In the genomic region with DNA sequence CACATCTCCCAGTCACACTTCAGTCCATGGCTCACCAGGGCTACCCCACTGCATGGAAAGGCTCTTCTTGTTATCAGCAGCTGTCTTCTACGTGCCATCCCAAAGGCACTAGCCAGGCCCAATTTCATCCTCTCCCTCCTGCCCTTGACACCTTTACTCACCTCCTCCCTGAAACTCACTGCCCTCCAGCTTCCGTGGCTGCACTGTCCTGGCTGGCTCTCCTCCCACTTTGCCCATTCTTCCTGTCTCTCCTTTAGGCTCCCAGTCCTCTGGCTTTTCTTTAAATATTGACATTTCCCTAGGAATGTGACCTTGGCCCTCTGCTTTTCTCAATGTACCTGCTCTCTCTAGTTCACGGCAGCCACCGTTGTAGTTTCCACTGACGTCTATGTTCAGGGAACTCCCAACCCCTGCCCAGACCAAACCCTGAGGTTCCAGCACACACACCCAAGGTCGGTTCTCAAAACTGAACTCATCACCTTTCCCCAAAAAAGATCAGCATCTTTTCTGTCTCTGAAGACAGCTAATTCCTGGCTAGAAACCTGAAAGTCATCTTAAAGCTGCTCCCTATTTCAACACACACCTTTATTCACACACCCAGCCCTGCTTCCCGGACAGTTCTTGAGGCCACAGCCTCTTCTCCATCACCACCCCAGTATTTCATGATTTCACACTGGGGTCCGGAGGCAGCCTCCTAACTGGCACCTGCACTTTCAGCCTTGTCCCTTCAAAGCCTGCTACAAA, we compare ENCODE assay signal across 19 cellular contexts. TPM values are rescaled to one million over a fixed set of nuclear protein-coding genes. Genes with fewer than 3 reads are reported as not detected.
DNase-seq lines count a peak whose midpoint lies in the region; ATAC-seq, FAIRE-seq and TF ChIP-seq lines count a peak whose summit lies in the region.
"Had no signal": no experiment of that assay in that cellular context is flagged by ENCODE, and none has a peak within 500 bp of the region (broad histone marks: within the 10 kb centered on the region; RNA-seq: fewer than 3 reads in every experiment).

No MANE protein-coding gene starts in this region.

- ATAC-seq in A549: peak; percentile 50 to 79
- ATAC-seq in CD4-positive, CD25-positive, alpha-beta regulatory T cell (ENCODE audit: low read depth in 2 of 2): no peak
- no peak for ATAC-seq in HG03025 (IDR thresholded peaks at IDR 0.05; ENCODE audit: low FRiP score, unreplicated experiment)
- ATAC-seq: sciatic nerve had no signal

- H3K9me3 ChIP-seq in A549: no peaks in the 10 kb centered on the region
- no peaks in the 10 kb centered on the region for H3K9me3 ChIP-seq in CD4-positive, CD25-positive, alpha-beta regulatory T cell (ENCODE audit: control insufficient read depth in 2 of 2, low read length in 2 of 2)
- no peaks in the 10 kb centered on the region for H3K9me3 ChIP-seq in colonic mucosa
- H3K9me3 ChIP-seq in ovary: no peaks in the 10 kb centered on the region

- peaks cover 0 to 24% (median 16%) of the 10 kb centered on the region in 4 donors for H3K4me1 Mint-ChIP-seq in CD4-positive, CD25-positive, alpha-beta regulatory T cell
- H3K4me1 Mint-ChIP-seq in nephron progenitor cell: peaks cover 20% of the 10 kb centered on the region

- no peak for TF ChIP-seq RAD21 in A549 (conservative IDR thresholded peaks at IDR 0.05 in 1 of 2, IDR thresholded peaks at IDR 0.05 in 1 of 2)

- TF ChIP-seq CTCF in A549 (IDR thresholded peaks at IDR 0.05) (no peak), colonic mucosa (IDR thresholded peaks at IDR 0.05) (no peak), nephron progenitor cell (IDR thresholded peaks at IDR 0.05) (no peak), ovary (IDR thresholded peaks at IDR 0.05) (no peak)

- peak in 1 of 2 experiments; percentile 35 for DNase-seq in A549 (ENCODE audit: low read depth in 1 of 2, low spot score in 1 of 2)
- DNase-seq in CD4-positive, CD25-positive, alpha-beta regulatory T cell: no peak
- DNase-seq in colonic mucosa: peak; percentile 50
- DNase-seq in nephron progenitor cell: no peak
- no peak for DNase-seq in ovary
- DNase-seq in HPDE6-E6E7 (ENCODE audit: extremely low spot score): no peak
- DNase-seq: GM23248; head of caudate nucleus; KBM-7; NCI-H2081 treated with DMSO at 0.1 percent for 48 hours; NCI-H524; Right ventricle myocardium superior; stimulated activated CD4-positive, alpha-beta T cell treated with anti-CD3 and anti-CD28 coated beads, Interleukin-1b, Interleukin-23, amount 100 ng/mL, for 48 hours; substantia nigra; T-helper 1 cell had no signal

- peaks cover 30% of the 10 kb centered on the region for H3K36me3 Mint-ChIP-seq in CD4-positive, CD25-positive, alpha-beta regulatory T cell
- H3K36me3 Mint-ChIP-seq in nephron progenitor cell (ENCODE audit: low read depth): peaks cover 21% of the 10 kb centered on the region

- CTCF ChIA-PET in A549 (lab: Yijun Ruan, JAX): interaction anchor here (1.3 to 2.4 kb wide), 2 partner anchors 70 to 376 kb away, joined by 4 to 8 read pairs; no protein-coding TSS in a partner anchor

- peaks cover 24% of the 10 kb centered on the region for H3K36me3 ChIP-seq in CD4-positive, CD25-positive, alpha-beta regulatory T cell (ENCODE audit: control insufficient read depth, insufficient read depth, low read length)
- no peaks in the 10 kb centered on the region for H3K36me3 ChIP-seq in colonic mucosa
- H3K36me3 ChIP-seq in ovary: no peaks in the 10 kb centered on the region

- 25% methylated on average over 8 of the region's 8 CpGs for WGBS in A549 (ENCODE audit: missing lambda C conversion rate)
- WGBS in ovary, 3 donors: 67 to 77% (median 74%) methylated on average over 8 of the region's 8 CpGs

- no peak for FAIRE-seq in A549 (lab: Jason Lieb, UNC)
- FAIRE-seq: bronchial epithelial cell, islet of Langerhans had no signal

- peak overlapping the region; percentile 60 to 87 (median 83) for H3K27ac Mint-ChIP-seq in CD4-positive, CD25-positive, alpha-beta regulatory T cell
- peak overlapping the region; percentile 42 for H3K27ac Mint-ChIP-seq in nephron progenitor cell

- H3K27me3 Mint-ChIP-seq in CD4-positive, CD25-positive, alpha-beta regulatory T cell: no peaks in the 10 kb centered on the region
- H3K27me3 Mint-ChIP-seq in nephron progenitor cell (ENCODE audit: low read depth, poor library complexity): no peaks in the 10 kb centered on the region

- TF ChIP-seq POLR2A in A549 (IDR thresholded peaks at IDR 0.05; ENCODE audit: low read length): no peak
- TF ChIP-seq POLR2A in ovary (IDR thresholded peaks at IDR 0.05): no peak

- no peaks in the 10 kb centered on the region for H3K9me3 Mint-ChIP-seq in CD4-positive, CD25-positive, alpha-beta regulatory T cell
- H3K9me3 Mint-ChIP-seq in nephron progenitor cell: no peaks in the 10 kb centered on the region

- H3K4me3 ChIP-seq in A549: no peak overlapping the region
- H3K4me3 ChIP-seq in CD4-positive, CD25-positive, alpha-beta regulatory T cell (ENCODE audit: low read depth, low read length): no peak overlapping the region
- H3K4me3 ChIP-seq in colonic mucosa: no peak overlapping the region
- no peak overlapping the region for H3K4me3 ChIP-seq in ovary
- H3K4me3 ChIP-seq: GM23248 had no signal

- H3K27ac ChIP-seq in A549: peak overlapping the region; percentile 7 to 26; a peak in 4 of 6 replicates
- no peak overlapping the region for H3K27ac ChIP-seq in CD4-positive, CD25-positive, alpha-beta regulatory T cell (ENCODE audit: insufficient read depth, low read length, poor library complexity, severe bottlenecking)
- no peak overlapping the region for H3K27ac ChIP-seq in colonic mucosa
- no peak overlapping the region for H3K27ac ChIP-seq in ovary
- H3K27ac ChIP-seq: GM23248 had no signal

- peaks cover 27% of the 10 kb centered on the region for H3K4me1 ChIP-seq in A549
- no peaks in the 10 kb centered on the region for H3K4me1 ChIP-seq in CD4-positive, CD25-positive, alpha-beta regulatory T cell (ENCODE audit: control insufficient read depth, insufficient read depth, low read length, poor library complexity, severe bottlenecking)
- no peaks in the 10 kb centered on the region for H3K4me1 ChIP-seq in colonic mucosa
- H3K4me1 ChIP-seq in ovary (ENCODE audit: insufficient read depth): peaks cover 5% of the 10 kb centered on the region

- no peak for TF ChIP-seq EP300 in A549 (IDR thresholded peaks at IDR 0.05)
- TF ChIP-seq EP300 in ovary (IDR thresholded peaks at IDR 0.05): no peak

- no peak overlapping the region for H3K4me3 Mint-ChIP-seq in CD4-positive, CD25-positive, alpha-beta regulatory T cell
- no peak overlapping the region for H3K4me3 Mint-ChIP-seq in nephron progenitor cell

- H3K4me2 ChIP-seq in A549: peak overlapping the region; percentile 68

- H3K9ac ChIP-seq in colonic mucosa (ENCODE audit: low read depth in 2 of 2, low read length in 2 of 2): no peak overlapping the region
- H3K9ac ChIP-seq: GM23248 had no signal

- POLR2A ChIA-PET in A549 (lab: Yijun Ruan, JAX): interaction anchor here (0.6 kb wide), 2 partner anchors 12 to 71 kb away, joined by 3 to 8 read pairs; no protein-coding TSS in a partner anchor

- intact Hi-C loops in colonic mucosa (cut with DNase I): no loop called here
- intact Hi-C loops in ovary (cut with DNase I): no loop called here

- H3K27me3 ChIP-seq in CD4-positive, CD25-positive, alpha-beta regulatory T cell (ENCODE audit: control insufficient read depth, insufficient read depth, low read length): no peaks in the 10 kb centered on the region
- H3K27me3 ChIP-seq in colonic mucosa (no peaks in the 10 kb centered on the region), ovary (no peaks in the 10 kb centered on the region)

TF ChIP-seq in A549, 52 proteins besides CTCF, POLR2A, EP300 and RAD21 (continues in another document):
- no peak for TF ChIP-seq ZC3H11A (IDR thresholded peaks at IDR 0.05)
- no peak for TF ChIP-seq HOXB5 (CRISPR knock-in tag; IDR thresholded peaks at IDR 0.05)
- TF ChIP-seq MAFK (IDR thresholded peaks at IDR 0.05; ENCODE audit: partially characterized antibody): no peak
- TF ChIP-seq SREBF2 (IDR thresholded peaks at IDR 0.05): no peak
- TF ChIP-seq RFX5 (IDR thresholded peaks at IDR 0.05): no peak
- no peak for TF ChIP-seq EHMT2 (IDR thresholded peaks at IDR 0.05; ENCODE audit: low read depth)
- TF ChIP-seq CEBPB (IDR thresholded peaks at IDR 0.05): no peak
- no peak for TF ChIP-seq BHLHE40 (IDR thresholded peaks at IDR 0.05; ENCODE audit: low read depth, low read length)
- TF ChIP-seq NFE2L2 (conservative IDR thresholded peaks at IDR 0.05; ENCODE audit: low read length): no peak
- TF ChIP-seq CBX2 (IDR thresholded peaks at IDR 0.05; ENCODE audit: borderline replicate concordance, low read depth): no peak
- TF ChIP-seq ZSCAN20 (CRISPR knock-in tag; IDR thresholded peaks at IDR 0.05): no peak
- no peak for TF ChIP-seq HOXB13 (CRISPR knock-in tag; IDR thresholded peaks at IDR 0.05; ENCODE audit: low read depth)
- no peak for TF ChIP-seq MAX (IDR thresholded peaks at IDR 0.05)
- TF ChIP-seq HEYL (CRISPR knock-in tag; IDR thresholded peaks at IDR 0.05): no peak
- TF ChIP-seq PHF8 (IDR thresholded peaks at IDR 0.05; ENCODE audit: borderline replicate concordance, low read depth): no peak

RNA-seq across cellular contexts. Expression of gene WDFY1, which starts 36.7 kb away (rescaled TPM):
- polyA plus RNA-seq in A549 (2011; rRNA removed): 61.5 and 70.8 TPM in 2 replicates
- polyA plus RNA-seq in A549 (2012; cell fraction: cytosol; rRNA removed): 26.9 and 40.2 TPM in 2 replicates
- polyA plus RNA-seq in A549 (2012; cell fraction: nucleus; rRNA removed): 57.9 and 73.6 TPM in 2 replicates
- 36.6 to 38.9 TPM (median 38.7 TPM) in 3 replicates for polyA plus RNA-seq in A549 (2017; fragmentation: RNase III; extraction: RNeasy Plus Mini Kit Qiagen cat#74134 plus additional on column Dnase treatment)
- 186 and 190 TPM in 2 replicates for polyA minus RNA-seq in A549 (2011; rRNA and poly(A)+ RNA removed)
- 67.1 TPM for total RNA-seq in CD4-positive, CD25-positive, alpha-beta regulatory T cell
- polyA plus RNA-seq in CD4-positive, CD25-positive, alpha-beta regulatory T cell: 10 to 100 TPM; 24.9 to 37.7 (median 26.0) TPM
- total RNA-seq in colonic mucosa: 10 to 100 TPM; 50.0 to 63.5 TPM
- 10 to 100 TPM; 33.4 to 50.1 (median 40.8) TPM for total RNA-seq in ovary
- polyA plus RNA-seq in ovary: 10 to 100 TPM; 21.2 to 35.7 TPM

RNA-seq across cellular contexts. Expression of gene MRPL44, which starts 48.8 kb away (rescaled TPM):
- polyA plus RNA-seq in A549 (2011; rRNA removed): 37.8 and 39.2 TPM in 2 replicates
- 20.5 and 23.7 TPM in 2 replicates for polyA plus RNA-seq in A549 (2012; cell fraction: cytosol; rRNA removed)
- polyA plus RNA-seq in A549 (2012; cell fraction: nucleus; rRNA removed): 11.1 and 19.5 TPM in 2 replicates
- polyA plus RNA-seq in A549 (2017; fragmentation: RNase III; extraction: RNeasy Plus Mini Kit Qiagen cat#74134 plus additional on column Dnase treatment): 39.0 to 40.7 TPM (median 40.0 TPM) in 3 replicates
- 8.9 and 10.0 TPM in 2 replicates for polyA minus RNA-seq in A549 (2011; rRNA and poly(A)+ RNA removed)
- total RNA-seq in CD4-positive, CD25-positive, alpha-beta regulatory T cell: 27.4 TPM
- polyA plus RNA-seq in CD4-positive, CD25-positive, alpha-beta regulatory T cell: 10 to 100 TPM; 36.6 to 46.5 (median 41.8) TPM
- 10 to 100 TPM; 40.8 to 49.4 TPM for total RNA-seq in colonic mucosa
- total RNA-seq in ovary: 10 to 100 TPM; 12.6 to 20.4 (median 15.9) TPM
- polyA plus RNA-seq in ovary: 10 to 100 TPM; 18.3 to 28.3 TPM

Comparison
In these comparisons a context has a peak if more than half of its experiments do, and no peak if none do; other contexts are left out.
1. ATAC-seq: peak in A549 (2 of 2); none in CD4-positive, CD25-positive, alpha-beta regulatory T cell (0 of 2) and HG03025 (single experiment).
2. H3K27ac ChIP-seq: peak in A549 (2 of 2); none in CD4-positive, CD25-positive, alpha-beta regulatory T cell (single experiment), colonic mucosa (single experiment) and ovary (0 of 2).